In the genomic region with DNA sequence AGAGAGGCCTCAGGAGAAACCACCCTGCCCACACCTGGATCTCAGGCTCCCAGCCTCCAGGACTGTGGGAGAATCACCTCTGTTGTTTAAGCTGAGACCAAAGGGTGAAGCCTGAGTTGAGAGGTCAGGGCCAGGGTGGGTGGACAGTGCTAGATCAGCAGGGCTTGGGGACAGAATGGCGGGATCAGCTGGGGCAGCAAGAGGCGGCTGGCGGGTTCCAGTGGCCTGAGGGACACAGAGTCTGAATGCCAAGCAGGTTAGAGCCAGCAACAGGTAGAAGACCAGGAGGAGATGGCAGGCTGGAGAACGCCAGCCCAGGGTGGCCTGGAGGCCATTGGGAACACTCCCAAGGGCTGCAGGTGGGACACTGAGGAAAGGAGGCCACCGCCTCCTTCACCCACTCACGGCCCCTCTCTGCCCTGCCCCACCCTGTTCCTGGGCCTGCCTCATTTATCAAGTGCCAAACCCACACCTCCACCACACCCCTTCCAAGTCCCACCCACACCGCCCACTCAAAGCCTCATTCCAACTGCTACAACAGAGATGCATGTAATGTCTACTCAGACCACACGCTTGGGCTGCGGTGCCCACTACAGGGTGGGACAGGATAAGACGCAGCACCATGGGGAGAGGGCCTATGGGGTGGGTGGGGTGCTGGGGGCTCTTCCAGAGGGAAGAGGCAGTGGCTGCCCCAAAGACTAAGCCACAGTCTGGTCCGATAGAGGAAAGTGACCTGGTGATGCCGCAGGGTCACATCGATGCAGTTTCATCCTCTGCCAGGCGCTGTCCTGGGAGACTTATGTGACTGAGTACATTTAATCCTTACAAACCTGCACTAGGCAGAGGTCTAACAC, we compare ENCODE assay signal across 22 cellular contexts.
DNase-seq lines count a peak whose midpoint lies in the region; ATAC-seq and TF ChIP-seq lines count a peak whose summit lies in the region.
"Had no signal": no experiment of that assay in that cellular context is flagged by ENCODE, and none has a peak within 500 bp of the region (broad histone marks: within the 10 kb centered on the region; RNA-seq: fewer than 3 reads in every experiment).

No MANE protein-coding gene starts in this region.

- peaks cover 0 to 14% (median 0%) of the 10 kb centered on the region in 4 donors for H3K36me3 ChIP-seq in sigmoid colon
- H3K36me3 ChIP-seq: BE2C had no signal

- no peaks in the 10 kb centered on the region for H3K9me3 ChIP-seq in sigmoid colon
- H3K9me3 ChIP-seq: BE2C, left ventricle myocardium inferior had no signal

- peak overlapping the region; percentile 60 to 87 (median 80) for H3K27ac ChIP-seq in sigmoid colon
- H3K27ac ChIP-seq: KMS-11 had no signal

- WGBS in sigmoid colon, 2 donors, result 78 to 89% methylated on average over 14 of the region's 14 CpGs

- DNase-seq in stimulated activated CD4-positive, alpha-beta T cell treated with anti-CD3 and anti-CD28 coated beads, Interleukin-15, amount 100 ng/mL, for 24 hours, result peak; percentile 6
- DNase-seq in stimulated activated CD4-positive, alpha-beta T cell treated with anti-CD3 and anti-CD28 coated beads, Interleukin-4, amount 100 ng/mL, for 1 hour, result no peak
- DNase-seq in left lobe of liver (ENCODE audit: low spot score), result peak; percentile 43
- DNase-seq in sigmoid colon, result peak; percentile 62
- no peak for DNase-seq in DMS 273 (lab: John Stamatoyannopoulos, UW; ENCODE audit: unreplicated experiment)
- no peak for DNase-seq in NCI-H1694 (lab: John Stamatoyannopoulos, UW)
- DNase-seq in SW480 (ENCODE audit: low spot score), result no peak
- DNase-seq in NOMO-1 treated with DMSO at 0.1 percent for 48 hours (lab: John Stamatoyannopoulos, UW; ENCODE audit: unreplicated experiment), result no peak
- DNase-seq: activated CD4-positive, alpha-beta T cell treated with anti-CD3 and anti-CD28 coated beads for 48 hours; activated gamma-delta T cell; amygdala; BE2C; effector CD8-positive, alpha-beta T cell; EL; GOT3; left ventricle myocardium inferior; MV-4-11; NCI-H187; PC-3; SIG-M5; T-cell had no signal

- intact Hi-C loops in sigmoid colon (cut with DNase I), result loop anchor here (5.0 to 10.0 kb wide), 2 partner anchors 81 to 143 kb away; no protein-coding TSS in a partner anchor

- no peak for TF ChIP-seq CTCF in sigmoid colon (IDR thresholded peaks at IDR 0.05)

- H3K4me1 ChIP-seq in sigmoid colon, result peaks cover 0 to 57% (median 46%) of the 10 kb centered on the region in 4 donors
- H3K4me1 ChIP-seq: BE2C had no signal

- H3K27me3 ChIP-seq in sigmoid colon, result no peaks in the 10 kb centered on the region
- H3K27me3 ChIP-seq: BE2C had no signal

- TF ChIP-seq EP300 in sigmoid colon (IDR thresholded peaks at IDR 0.05), result no peak

- no peak for TF ChIP-seq POLR2A in sigmoid colon (IDR thresholded peaks at IDR 0.05)

- no peak overlapping the region for H3K4me3 ChIP-seq in sigmoid colon
- H3K4me3 ChIP-seq: left ventricle myocardium inferior had no signal

- no peak for ATAC-seq in left lobe of liver
- ATAC-seq: T-cell had no signal

Comparison
In these comparisons a context has a peak if more than half of its experiments do, and no peak if none do; other contexts are left out.
1. DNase-seq: peak in stimulated activated CD4-positive, alpha-beta T cell treated with anti-CD3 and anti-CD28 coated beads, Interleukin-15, amount 100 ng/mL, for 24 hours (single experiment), left lobe of liver (single experiment) and sigmoid colon (single experiment); none in stimulated activated CD4-positive, alpha-beta T cell treated with anti-CD3 and anti-CD28 coated beads, Interleukin-4, amount 100 ng/mL, for 1 hour (single experiment), DMS 273 (single experiment), NCI-H1694 (single experiment), SW480 (single experiment) and NOMO-1 treated with DMSO at 0.1 percent for 48 hours (single experiment).